ENCODE assay signal across 30 cellular contexts in the genomic region with DNA sequence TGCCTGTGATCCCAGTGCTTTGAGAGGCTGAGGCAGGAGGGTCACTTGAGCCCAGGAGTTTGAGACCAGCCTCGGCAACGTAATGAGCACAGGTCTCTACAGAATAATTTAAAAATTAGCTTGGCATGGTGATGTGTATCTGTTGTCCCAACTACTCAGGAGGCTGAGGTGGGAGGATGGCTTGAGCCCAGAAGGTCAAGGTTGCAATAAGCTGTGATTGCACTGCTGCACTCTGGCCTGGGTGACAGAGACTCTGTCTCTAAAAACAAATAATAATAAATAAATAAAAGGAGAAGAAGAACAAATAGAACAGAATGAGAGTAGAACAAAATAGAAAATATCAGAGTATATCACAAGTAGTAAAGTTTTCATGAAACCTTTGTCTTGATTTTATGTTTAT. TPM values are rescaled to one million over a fixed set of nuclear protein-coding genes. Genes with fewer than 3 reads are reported as not detected.
A peak's percentile ranks its signal among the peaks of the same experiment; 100 is the strongest.
DNase-seq lines count a peak whose midpoint lies in the region; ATAC-seq, FAIRE-seq and TF ChIP-seq lines count a peak whose summit lies in the region.
"Had no signal": no experiment of that assay in that cellular context is flagged by ENCODE, and none has a peak within 500 bp of the region (broad histone marks: within the 10 kb centered on the region; RNA-seq: fewer than 3 reads in every experiment).

No MANE protein-coding gene starts in this region.

- H3K4me1 ChIP-seq in liver (ENCODE audit: control insufficient read depth in 4 of 4, insufficient read depth in 4 of 4, low read length in 3 of 4) (no peaks in the 10 kb centered on the region), trophoblast cell (ENCODE audit: control insufficient read depth in 1 of 2, insufficient read depth in 2 of 2, low read length in 2 of 2) (peaks cover 2 to 5% of the 10 kb centered on the region in 2 experiments)
- H3K4me1 ChIP-seq: BLaER1 had no signal

- no peak overlapping the region for H2BK12ac ChIP-seq in trophoblast cell (ENCODE audit: low read length)

- H3K4me3 ChIP-seq in liver (ENCODE audit: low read depth in 1 of 3, low read length in 3 of 3) (no peak overlapping the region), trophoblast cell (ENCODE audit: low read depth, low read length) (no peak overlapping the region)
- H3K4me3 ChIP-seq: BLaER1, GM12878 had no signal

- no peak overlapping the region for H3K18ac ChIP-seq in trophoblast cell (ENCODE audit: low read length)

- H3K9me3 ChIP-seq in liver (ENCODE audit: control insufficient read depth in 4 of 4, low read length in 3 of 4) (no peaks in the 10 kb centered on the region), trophoblast cell (ENCODE audit: insufficient read depth, low read depth, low read length) (no peaks in the 10 kb centered on the region)

- H4K8ac ChIP-seq in trophoblast cell (ENCODE audit: low read depth, low read length): no peak overlapping the region

- no peak overlapping the region for H3K14ac ChIP-seq in trophoblast cell (ENCODE audit: low read length)

- 89% methylated on average over 2 of the region's 2 CpGs for WGBS in liver
- no CpG with 5 or more reads among the region's 2 CpGs for WGBS in trophoblast cell (ENCODE audit: extremely low coverage, insufficient coverage, insufficient read length)

- H3K27ac ChIP-seq in liver (ENCODE audit: low read depth in 1 of 2, low read length in 2 of 2): no peak overlapping the region
- H3K27ac ChIP-seq in trophoblast cell (ENCODE audit: low read depth, low read length): no peak overlapping the region
- H3K27ac ChIP-seq: BLaER1 had no signal

- no peak for ATAC-seq in HG02852 (IDR thresholded peaks at IDR 0.05; ENCODE audit: unreplicated experiment)

- H3K27me3 ChIP-seq in liver (ENCODE audit: control insufficient read depth in 4 of 4, insufficient read depth in 4 of 4, low read length in 3 of 4) (no peaks in the 10 kb centered on the region), trophoblast cell (ENCODE audit: insufficient read depth, low read length) (no peaks in the 10 kb centered on the region)
- H3K27me3 ChIP-seq: BE2C, BLaER1 had no signal

- no peak overlapping the region for H3K4ac ChIP-seq in trophoblast cell (ENCODE audit: low read depth, low read length)

- H3K79me2 ChIP-seq in trophoblast cell (ENCODE audit: control insufficient read depth, insufficient read depth, low read length, poor library complexity): no peaks in the 10 kb centered on the region

- H3K9ac ChIP-seq in liver (ENCODE audit: low read depth in 1 of 2, low read length in 2 of 2) (no peak overlapping the region), trophoblast cell (ENCODE audit: low read length) (no peak overlapping the region)
- H3K9ac ChIP-seq: BLaER1 had no signal

- H3K23ac ChIP-seq in trophoblast cell (ENCODE audit: low read length): no peak overlapping the region

- peak overlapping the region; percentile 14 for H4K91ac ChIP-seq in trophoblast cell (ENCODE audit: low read depth, low read length)

- TF ChIP-seq CTCF in liver (IDR thresholded peaks at IDR 0.05; ENCODE audit: low read depth, low read length, missing input control): no peak

- no peaks in the 10 kb centered on the region for H3K79me1 ChIP-seq in trophoblast cell (ENCODE audit: low read length)

- TF ChIP-seq RAD21 in liver (IDR thresholded peaks at IDR 0.05): no peak

- DNase-seq in trophoblast cell: no peak
- DNase-seq in pons (ENCODE audit: low spot score): no peak
- no peak for DNase-seq in NCI-H1417 (lab: John Stamatoyannopoulos, UW)
- DNase-seq: 8988T; ACHN; C1 segment of cervical spinal cord; CD4-positive, alpha-beta memory T cell; CD4-positive, CD25-positive, alpha-beta regulatory T cell; CD8-positive, alpha-beta memory T cell; COR-L47; DMS 273 treated with DMSO at 0.1 percent for 48 hours; DMS153; DMS53; DMS79; DND-41; GDM1 had no signal

- peak; percentile 72 for FAIRE-seq in TTC549 (lab: Jason Lieb, UNC)
- FAIRE-seq: A204.1, GM12878, GM12892, GM18507 had no signal

- H4K12ac ChIP-seq in trophoblast cell (ENCODE audit: low read depth, low read length): no peak overlapping the region

- H2BK5ac ChIP-seq in trophoblast cell (ENCODE audit: low read depth, low read length, poor library complexity): peak overlapping the region; percentile 40

- no peak overlapping the region for H3K4me2 ChIP-seq in trophoblast cell (ENCODE audit: low read length)
- H3K4me2 ChIP-seq: BLaER1 had no signal

- H3K36me3 ChIP-seq in liver (ENCODE audit: control insufficient read depth in 4 of 4, insufficient read depth in 3 of 4, low read depth in 1 of 4, low read length in 3 of 4): no peaks in the 10 kb centered on the region
- no peaks in the 10 kb centered on the region for H3K36me3 ChIP-seq in trophoblast cell (ENCODE audit: control insufficient read depth in 1 of 2, insufficient read depth in 2 of 2, low read length in 2 of 2)
- H3K36me3 ChIP-seq: BE2C, BLaER1 had no signal

- no peak overlapping the region for H2AK5ac ChIP-seq in trophoblast cell (ENCODE audit: low read length)

- H2BK120ac ChIP-seq in trophoblast cell (ENCODE audit: insufficient read depth, low read length, poor library complexity): no peak overlapping the region

- H2AFZ ChIP-seq in trophoblast cell (ENCODE audit: insufficient read depth, low read length, poor library complexity): no peak overlapping the region

TF ChIP-seq in liver, 16 proteins besides CTCF, POLR2A, EP300 and RAD21:
- peak; percentile 46 to 47 for TF ChIP-seq HNF4A (conservative IDR thresholded peaks at IDR 0.05)
- no peak for TF ChIP-seq TAF1 (conservative IDR thresholded peaks at IDR 0.05)

RNA-seq across cellular contexts. Expression of a gene that starts 22.8 kb away (rescaled TPM):
- total RNA-seq in liver: not detected
- polyA plus RNA-seq in liver: not detected
- polyA plus RNA-seq in trophoblast cell (2013): not detected in 2 replicates
- total RNA-seq: A673; CD4-positive, alpha-beta memory T cell; CD4-positive, CD25-positive, alpha-beta regulatory T cell; CD8-positive, alpha-beta memory T cell; Daoy; G401 had no signal
- polyA plus RNA-seq: AG04450; CD14-positive monocyte; CD4-positive, alpha-beta memory T cell; CD4-positive, CD25-positive, alpha-beta regulatory T cell; CD8-positive, alpha-beta memory T cell had no signal

RNA-seq across cellular contexts. Expression of a gene that starts 40.3 kb away (rescaled TPM):
- 10 to 100 TPM; 34.9 to 60.1 TPM for total RNA-seq in liver
- 10 to 100 TPM; 48.5 to 67.0 TPM for polyA plus RNA-seq in liver
- polyA plus RNA-seq in trophoblast cell (2013): 127 and 133 TPM in 2 replicates
